In the genomic region with DNA sequence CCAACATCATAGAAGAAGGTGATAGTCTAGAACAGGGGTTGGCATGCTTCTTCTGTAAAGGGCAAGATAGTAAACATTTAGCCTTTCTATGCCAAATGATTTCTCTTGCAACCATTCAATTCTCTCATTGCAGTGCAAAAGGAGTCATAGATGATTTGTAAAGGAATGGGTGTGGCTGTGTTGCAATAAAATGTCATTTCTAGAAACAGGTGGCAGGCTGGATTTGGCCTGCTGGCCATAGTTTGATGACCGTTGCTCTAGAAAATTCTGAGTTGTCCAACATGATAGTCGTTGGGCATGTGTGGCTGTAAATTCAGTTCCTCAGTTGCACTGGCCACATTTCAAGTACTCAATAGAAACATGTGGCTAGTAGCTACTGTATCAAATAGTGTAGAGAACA, we compare ENCODE assay signal across 29 cellular contexts. TPM values are rescaled to one million over a fixed set of nuclear protein-coding genes. Genes with fewer than 3 reads are reported as not detected.
"Had no signal": no experiment of that assay in that cellular context is flagged by ENCODE, and none has a peak within 500 bp of the region (broad histone marks: within the 10 kb centered on the region; RNA-seq: fewer than 3 reads in every experiment).

No MANE protein-coding gene starts in this region.

- H3K36me3 ChIP-seq: esophagus squamous epithelium, heart left ventricle, transverse colon, WERI-Rb-1 had no signal

- H3K27ac ChIP-seq: esophagus squamous epithelium, heart left ventricle, testis, WERI-Rb-1 had no signal

- DNase-seq: activated CD4-positive, alpha-beta memory T cell treated with anti-CD3 and anti-CD28 coated beads, Interleukin-2, amount 10 ng/mL, durations not matched to agents 7 days and 5 days; activated CD4-positive, alpha-beta T cell treated with anti-CD3 and anti-CD28 coated beads for 48 hours; activated naive CD8-positive, alpha-beta T cell treated with anti-CD3 and anti-CD28 coated beads, Interleukin-2, amount 50 U/mL, for 24 hours; activated T-cell treated with anti-CD3 and anti-CD28 coated beads, Interleukin-2, amount 50 U/mL, for 4 hours; amygdala; central memory CD4-positive, alpha-beta T cell; endodermal cell; esophagus squamous epithelium; heart left ventricle; hypothalamus; immature natural killer cell; kidney; midbrain; right cardiac atrium; stimulated activated CD4-positive, alpha-beta T cell treated with anti-CD3 and anti-CD28 coated beads, Interleukin-4, amount 100 ng/mL, for 1 hour; stimulated activated naive CD8-positive, alpha-beta T cell treated with anti-CD3 and anti-CD28 coated beads, Interleukin-15, Interleukin-2, amounts not matched to agents 100 U/mL and 50 U/mL, for 24 hours; T-helper 17 cell; T1000; testis; transverse colon; WERI-Rb-1 had no signal

- H3K27me3 ChIP-seq: esophagus squamous epithelium, heart left ventricle, testis, transverse colon had no signal

- ATAC-seq: activated CD4-positive, CD25-positive, alpha-beta regulatory T cell treated with anti-CD3 and anti-CD28 coated beads, Interleukin-2, amount 50 U/mL, for 24 hours; activated naive CD8-positive, alpha-beta T cell treated with anti-CD3 and anti-CD28 coated beads, Interleukin-2, amount 50 U/mL, for 24 hours; activated T-cell treated with anti-CD3 and anti-CD28 coated beads, Interleukin-2, amount 50 U/mL, for 4 hours; activated T-helper 17 cell treated with anti-CD3 and anti-CD28 coated beads, Interleukin-2, amount 50 U/mL, for 72 hours; heart left ventricle; natural killer cell treated with Interleukin-12 subunit alpha and Interleukin-12 subunit beta and Interleukin-15 and Interleukin-18, amount 100 ng/mL, for 72 hours; right cardiac atrium; stimulated activated naive CD8-positive, alpha-beta T cell treated with anti-CD3 and anti-CD28 coated beads, Interleukin-15, Interleukin-2, amounts not matched to agents 100 U/mL and 50 U/mL, for 24 hours; T-helper 17 cell had no signal

- H3K4me3 Mint-ChIP-seq: activated CD4-positive, alpha-beta memory T cell treated with anti-CD3 and anti-CD28 coated beads, Interleukin-2, amount 10 ng/mL, durations not matched to agents 7 days and 5 days; activated naive CD4-positive, alpha-beta T cell treated with anti-CD3 and anti-CD28 coated beads, Interleukin-2, amount 50 U/mL, for 24 hours; activated naive CD8-positive, alpha-beta T cell treated with anti-CD3 and anti-CD28 coated beads, Interleukin-2, amount 50 U/mL, for 24 hours; activated T-cell treated with anti-CD3 and anti-CD28 coated beads, Interleukin-2, amount 50 U/mL, for 4 hours; activated T-helper 17 cell treated with anti-CD3 and anti-CD28 coated beads, Interleukin-2, amount 50 U/mL, for 72 hours; dendritic cell treated with granulocyte-macrophage colony-stimulating factor and Interleukin-4, amounts not matched to agents 40 ng/mL and 50 ng/mL, for 4 days; endodermal cell; immature natural killer cell; natural killer cell treated with Interleukin-12 subunit alpha and Interleukin-12 subunit beta and Interleukin-15 and Interleukin-18, amount 100 ng/mL, for 72 hours; T-helper 17 cell had no signal

- H3K27me3 Mint-ChIP-seq: activated naive CD4-positive, alpha-beta T cell treated with anti-CD3 and anti-CD28 coated beads, Interleukin-2, amount 50 U/mL, for 24 hours had no signal

- H3K27ac Mint-ChIP-seq: activated CD4-positive, alpha-beta memory T cell treated with anti-CD3 and anti-CD28 coated beads, Interleukin-2, amount 10 ng/mL, durations not matched to agents 7 days and 5 days; activated naive CD4-positive, alpha-beta T cell treated with anti-CD3 and anti-CD28 coated beads, Interleukin-2, amount 50 U/mL, for 24 hours; activated naive CD8-positive, alpha-beta T cell treated with anti-CD3 and anti-CD28 coated beads, Interleukin-2, amount 50 U/mL, for 24 hours; activated T-helper 17 cell treated with anti-CD3 and anti-CD28 coated beads, Interleukin-2, amount 50 U/mL, for 72 hours; dendritic cell treated with granulocyte-macrophage colony-stimulating factor and Interleukin-4, amounts not matched to agents 40 ng/mL and 50 ng/mL, for 4 days; endodermal cell; immature natural killer cell; natural killer cell treated with Interleukin-12 subunit alpha and Interleukin-12 subunit beta and Interleukin-15 and Interleukin-18, amount 100 ng/mL, for 72 hours; T-helper 17 cell had no signal

- H3K4me1 Mint-ChIP-seq: endodermal cell had no signal

- H3K4me3 ChIP-seq: esophagus squamous epithelium, heart left ventricle, testis, transverse colon had no signal

- H3K36me3 Mint-ChIP-seq: activated naive CD4-positive, alpha-beta T cell treated with anti-CD3 and anti-CD28 coated beads, Interleukin-2, amount 50 U/mL, for 24 hours; immature natural killer cell; natural killer cell treated with Interleukin-12 subunit alpha and Interleukin-12 subunit beta and Interleukin-15 and Interleukin-18, amount 100 ng/mL, for 72 hours had no signal

- FAIRE-seq: kidney had no signal

- H3K9me3 Mint-ChIP-seq: activated CD4-positive, alpha-beta memory T cell treated with anti-CD3 and anti-CD28 coated beads, Interleukin-2, amount 10 ng/mL, durations not matched to agents 7 days and 5 days; activated naive CD4-positive, alpha-beta T cell treated with anti-CD3 and anti-CD28 coated beads, Interleukin-2, amount 50 U/mL, for 24 hours; activated naive CD8-positive, alpha-beta T cell treated with anti-CD3 and anti-CD28 coated beads, Interleukin-2, amount 50 U/mL, for 24 hours; activated T-cell treated with anti-CD3 and anti-CD28 coated beads, Interleukin-2, amount 50 U/mL, for 4 hours; dendritic cell treated with granulocyte-macrophage colony-stimulating factor and Interleukin-4, amounts not matched to agents 40 ng/mL and 50 ng/mL, for 4 days; endodermal cell; immature natural killer cell; natural killer cell treated with Interleukin-12 subunit alpha and Interleukin-12 subunit beta and Interleukin-15 and Interleukin-18, amount 100 ng/mL, for 72 hours had no signal

- H3K4me1 ChIP-seq: testis had no signal

- H3K9me3 ChIP-seq: esophagus squamous epithelium, heart left ventricle, testis, transverse colon had no signal

RNA-seq across cellular contexts. Expression of gene SMCO2, which starts 21.7 kb away (rescaled TPM):
- total RNA-seq: activated T-cell treated with anti-CD3 and anti-CD28 coated beads, Interleukin-2, amount 50 U/mL, for 4 hours; lower leg skin; omental fat pad; T-helper 17 cell; transverse colon; urinary bladder had no signal
- polyA plus RNA-seq: heart left ventricle, immature natural killer cell had no signal
